In genomic region chr17:66492080-66492479, GRCh38 we compare ENCODE assay signal across 1 cellular context.
TF ChIP-seq lines count a peak whose summit lies in the region.

No MANE protein-coding gene starts in this region.

TF ChIP-seq in GM23338, 12 proteins besides CTCF, POLR2A, EP300 and RAD21 (continued from another document):
- TF ChIP-seq JUNB (IDR thresholded peaks at IDR 0.05; ENCODE audit: unreplicated experiment) (no peak), STAT1 (IDR thresholded peaks at IDR 0.05; ENCODE audit: unreplicated experiment) (no peak), CREB1 (CRISPR knock-in tag; IDR thresholded peaks at IDR 0.05; ENCODE audit: low read depth) (no peak), EZH2phosphoT487 (IDR thresholded peaks at IDR 0.05; ENCODE audit: unreplicated experiment) (no peak), ZNF114 (CRISPR knock-in tag; IDR thresholded peaks at IDR 0.05) (no peak), ZNF462 (CRISPR knock-in tag; IDR thresholded peaks at IDR 0.05) (no peak), POLR2AphosphoS5 (IDR thresholded peaks at IDR 0.05; ENCODE audit: low read depth) (no peak), ETS1 (IDR thresholded peaks at IDR 0.05) (no peak), ZNF331 (CRISPR knock-in tag; IDR thresholded peaks at IDR 0.05; ENCODE audit: low read depth) (no peak)
